ENCODE assay signal across 8 cellular contexts in the genomic region with DNA sequence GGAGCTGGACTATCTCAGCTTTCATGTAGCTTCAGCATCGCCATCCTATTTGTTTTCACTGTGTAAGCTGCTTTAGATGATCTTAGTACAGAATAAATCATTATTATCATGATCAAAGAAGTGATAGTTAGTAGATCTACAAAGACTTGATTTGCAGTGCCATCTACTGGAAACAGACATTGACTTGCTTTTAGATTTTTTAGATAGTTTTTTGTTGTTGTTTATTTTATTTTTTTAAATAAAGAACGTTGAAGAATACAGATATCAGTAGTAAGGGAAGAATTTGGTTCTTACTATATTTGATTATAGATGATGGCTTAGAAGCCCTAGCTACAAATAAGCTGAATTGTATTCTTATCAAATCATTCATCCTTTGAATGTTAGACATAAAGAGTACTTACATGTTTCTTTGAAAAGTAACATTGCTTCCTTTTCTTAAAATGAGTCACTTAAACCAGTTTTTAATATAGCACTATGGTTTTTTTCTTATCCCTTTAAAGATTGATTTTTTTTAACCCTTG. TPM values are rescaled to one million over a fixed set of nuclear protein-coding genes. Genes with fewer than 3 reads are reported as not detected.
DNase-seq lines count a peak whose midpoint lies in the region; ATAC-seq and TF ChIP-seq lines count a peak whose summit lies in the region.

No MANE protein-coding gene starts in this region.

- peak overlapping the region in 1 of 3 donors; percentile 55 for H3K27ac Mint-ChIP-seq in CD4-positive, CD25-positive, alpha-beta regulatory T cell

- no peak for TF ChIP-seq POLR2A in body of pancreas (IDR thresholded peaks at IDR 0.05)

- DNase-seq in CD4-positive, CD25-positive, alpha-beta regulatory T cell = peak in 2 of 3 donors; percentile 55 to 76
- DNase-seq in HT-29 (ENCODE audit: low spot score) (peak; percentile 16), body of pancreas (no peak), midbrain (lab: John Stamatoyannopoulos, UW) (peak; percentile 47), nucleus accumbens (lab: John Stamatoyannopoulos, UW) (no peak)

- H3K4me1 ChIP-seq in CD4-positive, CD25-positive, alpha-beta regulatory T cell (ENCODE audit: control insufficient read depth, insufficient read depth, low read length, poor library complexity, severe bottlenecking) = peaks cover 16% of the 10 kb centered on the region
- peaks cover 9% of the 10 kb centered on the region for H3K4me1 ChIP-seq in body of pancreas

- intact Hi-C loops in body of pancreas (cut with DNase I) = no loop called here

- peak overlapping the region in 1 of 4 donors; percentile 66 for H3K4me3 Mint-ChIP-seq in CD4-positive, CD25-positive, alpha-beta regulatory T cell

- ATAC-seq in CD4-positive, CD25-positive, alpha-beta regulatory T cell (ENCODE audit: low read depth in 2 of 2) = peak in 1 of 2 donors; percentile 43
- no peak for ATAC-seq in body of pancreas
- ATAC-seq in HG03432 (IDR thresholded peaks at IDR 0.05; ENCODE audit: unreplicated experiment) = no peak
- ATAC-seq in GM21360 (IDR thresholded peaks at IDR 0.05; ENCODE audit: unreplicated experiment) = no peak
- ATAC-seq in HG03565 (IDR thresholded peaks at IDR 0.05; ENCODE audit: unreplicated experiment) = no peak

- WGBS in body of pancreas, 2 donors = 0 to 5% methylated on average over 2 of the region's 2 CpGs

- peaks cover 34% of the 10 kb centered on the region for H3K27me3 Mint-ChIP-seq in CD4-positive, CD25-positive, alpha-beta regulatory T cell

- H3K4me1 Mint-ChIP-seq in CD4-positive, CD25-positive, alpha-beta regulatory T cell = peaks cover 6 to 18% (median 12%) of the 10 kb centered on the region in 4 donors

- no peaks in the 10 kb centered on the region for H3K36me3 Mint-ChIP-seq in CD4-positive, CD25-positive, alpha-beta regulatory T cell

- H3K4me3 ChIP-seq in CD4-positive, CD25-positive, alpha-beta regulatory T cell (ENCODE audit: low read depth, low read length) = no peak overlapping the region
- no peak overlapping the region for H3K4me3 ChIP-seq in body of pancreas

- no peaks in the 10 kb centered on the region for H3K36me3 ChIP-seq in CD4-positive, CD25-positive, alpha-beta regulatory T cell (ENCODE audit: control insufficient read depth, insufficient read depth, low read length)
- H3K36me3 ChIP-seq in body of pancreas (replicated peaks in 1 of 2; ENCODE audit: insufficient read depth in 1 of 2, low read depth in 2 of 2) = no peaks in the 10 kb centered on the region

- no peak overlapping the region for H3K27ac ChIP-seq in CD4-positive, CD25-positive, alpha-beta regulatory T cell (ENCODE audit: insufficient read depth, low read length, poor library complexity, severe bottlenecking)
- no peak overlapping the region for H3K27ac ChIP-seq in body of pancreas

- H3K27me3 ChIP-seq in CD4-positive, CD25-positive, alpha-beta regulatory T cell (ENCODE audit: control insufficient read depth, insufficient read depth, low read length) = peaks cover 3% of the 10 kb centered on the region
- H3K27me3 ChIP-seq in body of pancreas = no peaks in the 10 kb centered on the region

- H3K9me3 Mint-ChIP-seq in CD4-positive, CD25-positive, alpha-beta regulatory T cell = no peaks in the 10 kb centered on the region

- TF ChIP-seq CTCF in body of pancreas (IDR thresholded peaks at IDR 0.05) = peak in 6 of 7 experiments; percentile 22 to 56 (median 39)

- no peaks in the 10 kb centered on the region for H3K9me3 ChIP-seq in CD4-positive, CD25-positive, alpha-beta regulatory T cell (ENCODE audit: control insufficient read depth in 2 of 2, low read length in 2 of 2)
- no peaks in the 10 kb centered on the region for H3K9me3 ChIP-seq in body of pancreas

RNA-seq across cellular contexts. Expression of gene SFMBT2, which starts 6.3 kb away (rescaled TPM):
- 21.2 TPM for total RNA-seq in CD4-positive, CD25-positive, alpha-beta regulatory T cell
- 1 to 10 TPM; 1.3 to 2.5 (median 1.5) TPM for polyA plus RNA-seq in CD4-positive, CD25-positive, alpha-beta regulatory T cell
- total RNA-seq in HT-29 (2014; rRNA removed; shearing (Covaris generic)) = 0.03 TPM in 1 of 2 replicates, not detected in the other
- 1 to 10 TPM; 1.6 to 3.4 TPM for total RNA-seq in body of pancreas

Comparison
In these comparisons a context has a peak if more than half of its experiments do, and no peak if none do; other contexts are left out.
1. DNase-seq: peak in CD4-positive, CD25-positive, alpha-beta regulatory T cell (2 of 3), HT-29 (single experiment) and midbrain (single experiment); none in body of pancreas (0 of 4) and nucleus accumbens (0 of 56).